In the genomic region with DNA sequence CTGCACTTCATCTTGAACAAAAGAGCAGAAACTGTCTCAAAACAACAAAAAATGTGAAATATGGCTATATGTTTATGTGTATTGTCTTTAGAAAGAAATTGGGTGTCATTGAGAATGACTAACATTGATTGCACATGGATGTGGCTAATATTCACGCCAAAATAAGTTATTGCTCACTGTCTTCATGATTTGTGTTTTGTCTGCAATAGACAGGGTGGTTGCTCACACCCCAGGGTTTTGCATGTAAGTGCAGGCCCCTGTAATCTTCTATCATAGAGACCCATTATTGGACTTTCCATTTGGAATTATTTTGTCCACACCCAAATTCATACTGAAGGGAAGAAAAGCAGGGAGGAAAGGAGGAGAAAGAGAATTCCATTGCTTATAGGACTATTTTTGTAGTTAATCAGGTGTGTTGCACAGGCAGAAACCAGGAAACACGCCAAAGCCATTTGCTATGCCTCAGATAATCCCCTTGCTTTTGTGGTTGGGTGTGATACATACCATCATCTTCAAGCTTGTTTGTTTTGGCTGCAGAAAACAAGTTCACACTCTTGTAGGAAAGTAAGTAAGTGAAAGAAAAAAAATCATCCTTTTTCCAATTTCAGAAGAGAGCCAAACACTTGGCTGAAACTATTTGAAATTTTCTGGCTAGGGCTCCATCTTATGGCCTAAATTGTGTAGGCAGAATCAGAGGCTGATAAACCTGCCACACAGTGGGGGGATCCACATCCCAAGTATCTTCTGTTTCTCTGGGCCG, we compare ENCODE assay signal across 11 cellular contexts.
DNase-seq lines count a peak whose midpoint lies in the region; FAIRE-seq and TF ChIP-seq lines count a peak whose summit lies in the region.
"Had no signal": no experiment of that assay in that cellular context is flagged by ENCODE, and none has a peak within 500 bp of the region (broad histone marks: within the 10 kb centered on the region; RNA-seq: fewer than 3 reads in every experiment).

No MANE protein-coding gene starts in this region.

- H3K4me3 ChIP-seq in PC-9 (no peak overlapping the region), esophagus squamous epithelium (no peak overlapping the region), neural progenitor cell (no peak overlapping the region), suprapubic skin (no peak overlapping the region), tibial nerve (no peak overlapping the region)

- H3K9me3 ChIP-seq in PC-9 (ENCODE audit: insufficient read depth, low read depth) (no peaks in the 10 kb centered on the region), esophagus squamous epithelium (peaks cover 0 to 9% (median 9%) of the 10 kb centered on the region in 3 donors), neural progenitor cell (ENCODE audit: low read depth) (peaks cover 3% of the 10 kb centered on the region), suprapubic skin (peaks cover 4% of the 10 kb centered on the region), tibial nerve (peaks cover 0 to 8% (median 0%) of the 10 kb centered on the region in 4 donors)

- H3K27ac Mint-ChIP-seq in neural progenitor cell, result no peak overlapping the region
- H3K27ac Mint-ChIP-seq: activated B cell treated with CpG ODN at 0.5 μM for 24 hours had no signal

- H3K4me2 ChIP-seq in PC-9, result no peak overlapping the region
- no peak overlapping the region for H3K4me2 ChIP-seq in neural progenitor cell

- no peak for TF ChIP-seq EP300 in suprapubic skin (IDR thresholded peaks at IDR 0.05)
- no peak for TF ChIP-seq EP300 in tibial nerve (IDR thresholded peaks at IDR 0.05)

- CTCF ChIA-PET in PC-9 (lab: Charles Lee), result no interaction called here

- H3K27me3 Mint-ChIP-seq in neural progenitor cell (ENCODE audit: insufficient read depth, low read depth), result no peaks in the 10 kb centered on the region
- H3K27me3 Mint-ChIP-seq: activated B cell treated with CpG ODN at 0.5 μM for 24 hours had no signal

- TF ChIP-seq CTCF in PC-9 (conservative IDR thresholded peaks at IDR 0.05), result no peak
- peak in 1 of 6 experiments; percentile 19 for TF ChIP-seq CTCF in esophagus squamous epithelium (IDR thresholded peaks at IDR 0.05)
- TF ChIP-seq CTCF in neural progenitor cell (IDR thresholded peaks at IDR 0.05), result peak; percentile 17
- TF ChIP-seq CTCF in suprapubic skin (IDR thresholded peaks at IDR 0.05), result no peak
- peak in 1 of 5 experiments; percentile 20 for TF ChIP-seq CTCF in tibial nerve (IDR thresholded peaks at IDR 0.05)

- intact Hi-C loops in PC-9 (cut with micrococcal nuclease; ENCODE audit: unreplicated experiment) (loop anchor here (10.0 kb wide), 1 partner anchor 213 kb away; the partner anchor contains the start of gene COL12A1), esophagus squamous epithelium (cut with DNase I) (no loop called here)

- no TSS peak for BruUV-seq in PC-9 (replicated peaks; lab: Mats Ljungman, UMichigan)

- WGBS in esophagus squamous epithelium, 2 donors, result 33 to 48% methylated on average over 3 of the region's 3 CpGs
- 54% methylated on average over 3 of the region's 3 CpGs for WGBS in suprapubic skin
- 71 to 74% methylated on average over 3 of the region's 3 CpGs for WGBS in tibial nerve, 2 donors

- no peaks in the 10 kb centered on the region for H3K36me3 Mint-ChIP-seq in neural progenitor cell

- POLR2A ChIA-PET in PC-9 (lab: Charles Lee; ENCODE audit: unreplicated experiment), result interaction anchor here (0.7 kb wide), 1 partner anchor 51 kb away, joined by 11 read pairs; no protein-coding TSS in a partner anchor

- no peaks in the 10 kb centered on the region for H3K9me2 ChIP-seq in PC-9 (ENCODE audit: insufficient read depth)

- H3F3A ChIP-seq in PC-9 (ENCODE audit: insufficient read depth, low read depth) (no peaks in the 10 kb centered on the region), neural progenitor cell (ENCODE audit: low read depth) (no peaks in the 10 kb centered on the region)

- H3K4me1 ChIP-seq in PC-9 (replicated peaks; ENCODE audit: insufficient read depth), result no peaks in the 10 kb centered on the region
- peaks cover 0 to 28% (median 12%) of the 10 kb centered on the region in 3 donors for H3K4me1 ChIP-seq in esophagus squamous epithelium
- no peaks in the 10 kb centered on the region for H3K4me1 ChIP-seq in neural progenitor cell
- no peaks in the 10 kb centered on the region for H3K4me1 ChIP-seq in suprapubic skin
- H3K4me1 ChIP-seq in tibial nerve, result peaks cover 0 to 7% (median 0%) of the 10 kb centered on the region in 4 donors

- H3K9me3 Mint-ChIP-seq in neural progenitor cell, result peaks cover 2% of the 10 kb centered on the region
- H3K9me3 Mint-ChIP-seq: activated B cell treated with CpG ODN at 0.5 μM for 24 hours had no signal

- H3K4me1 Mint-ChIP-seq in neural progenitor cell, result no peaks in the 10 kb centered on the region
- H3K4me1 Mint-ChIP-seq: activated B cell treated with CpG ODN at 0.5 μM for 24 hours had no signal

- H2AFZ ChIP-seq in PC-9 (no peak overlapping the region), neural progenitor cell (replicated peaks) (no peak overlapping the region)

- no peak overlapping the region for H3K4me3 Mint-ChIP-seq in neural progenitor cell
- H3K4me3 Mint-ChIP-seq: activated B cell treated with CpG ODN at 0.5 μM for 24 hours had no signal

- DNase-seq in GM04504 (ENCODE audit: low read depth), result peak; percentile 9
- DNase-seq in PC-9, result peak; percentile 16 to 41
- DNase-seq in esophagus squamous epithelium (lab: John Stamatoyannopoulos, UW), result no peak
- DNase-seq in neural progenitor cell (ENCODE audit: low spot score), result peak; percentile 6
- DNase-seq in suprapubic skin (ENCODE audit: low spot score in 2 of 2), result no peak
- no peak for DNase-seq in H54 (ENCODE audit: insufficient read length, low spot score)
- DNase-seq in tibial nerve (ENCODE audit: low spot score in 2 of 2), result no peak
- no peak for DNase-seq in GM19240 (ENCODE audit: insufficient read length, low spot score)
- DNase-seq: activated B cell treated with CpG ODN at 0.5 μM for 24 hours, NCI-H345, SIG-M5 had no signal

- H3K27me3 ChIP-seq in PC-9 (ENCODE audit: insufficient read depth, low read depth) (no peaks in the 10 kb centered on the region), esophagus squamous epithelium (no peaks in the 10 kb centered on the region), neural progenitor cell (no peaks in the 10 kb centered on the region), suprapubic skin (no peaks in the 10 kb centered on the region), tibial nerve (no peaks in the 10 kb centered on the region)

- H3K36me3 ChIP-seq in PC-9 (ENCODE audit: low read depth) (no peaks in the 10 kb centered on the region), esophagus squamous epithelium (no peaks in the 10 kb centered on the region), neural progenitor cell (no peaks in the 10 kb centered on the region), suprapubic skin (no peaks in the 10 kb centered on the region), tibial nerve (no peaks in the 10 kb centered on the region)

- no peak for TF ChIP-seq POLR2A in esophagus squamous epithelium (IDR thresholded peaks at IDR 0.05)
- TF ChIP-seq POLR2A in suprapubic skin (IDR thresholded peaks at IDR 0.05), result no peak
- TF ChIP-seq POLR2A in H54 (IDR thresholded peaks at IDR 0.05; ENCODE audit: low read depth, low read length), result no peak
- no peak for TF ChIP-seq POLR2A in tibial nerve (IDR thresholded peaks at IDR 0.05)

- no peaks in the 10 kb centered on the region for H3K79me2 ChIP-seq in PC-9 (ENCODE audit: low read depth)
- no peaks in the 10 kb centered on the region for H3K79me2 ChIP-seq in neural progenitor cell (ENCODE audit: low read depth)

- no peak overlapping the region for H3K27ac ChIP-seq in PC-9
- H3K27ac ChIP-seq in esophagus squamous epithelium, result peak overlapping the region in 3 of 4 donors; percentile 3 to 64 (median 8)
- H3K27ac ChIP-seq in neural progenitor cell, result no peak overlapping the region
- H3K27ac ChIP-seq in suprapubic skin, result no peak overlapping the region
- no peak overlapping the region for H3K27ac ChIP-seq in tibial nerve

- H4K20me1 ChIP-seq in PC-9 (ENCODE audit: insufficient read depth) (no peaks in the 10 kb centered on the region), neural progenitor cell (ENCODE audit: low read depth) (no peaks in the 10 kb centered on the region)

- FAIRE-seq in H54 (lab: Jason Lieb, UNC), result no peak

- no peak overlapping the region for H3K9ac ChIP-seq in neural progenitor cell

Comparison
In these comparisons a context has a peak if more than half of its experiments do, and no peak if none do; other contexts are left out.
1. DNase-seq: peak in GM04504 (single experiment), PC-9 (2 of 2) and neural progenitor cell (single experiment); none in esophagus squamous epithelium (single experiment), suprapubic skin (0 of 2), H54 (single experiment), tibial nerve (0 of 2) and GM19240 (single experiment).
2. H3K27ac ChIP-seq: peak in esophagus squamous epithelium (3 of 4); none in PC-9 (single experiment), neural progenitor cell (single experiment), suprapubic skin (single experiment) and tibial nerve (0 of 4).